Comparison of ENCODE assay signal across 18 cellular contexts in genomic region chr12:53670308-53670707, GRCh38.
"Had no signal": no experiment of that assay in that cellular context is flagged by ENCODE, and none has a peak within 500 bp of the region (broad histone marks: within the 10 kb centered on the region; RNA-seq: fewer than 3 reads in every experiment).

No MANE protein-coding gene starts in this region.

- H2AFZ ChIP-seq: parathyroid adenoma had no signal

- H3K27ac Mint-ChIP-seq: activated CD8-positive, alpha-beta memory T cell treated with anti-CD3 and anti-CD28 coated beads, Interleukin-2, amount 10 ng/mL, durations not matched to agents 7 days and 5 days; activated naive CD8-positive, alpha-beta T cell; dendritic cell treated with granulocyte-macrophage colony-stimulating factor and Interleukin-4, amounts not matched to agents 40 ng/mL and 50 ng/mL, for 4 days; mesothelial cell of epicardium; natural killer cell treated with Interleukin-12 subunit alpha and Interleukin-12 subunit beta and Interleukin-15 and Interleukin-18, amount 100 ng/mL, for 72 hours had no signal

- H3K27ac ChIP-seq: esophagus muscularis mucosa, neutrophil, parathyroid adenoma, upper lobe of right lung, VCaP had no signal

- ATAC-seq: activated CD8-positive, alpha-beta memory T cell treated with anti-CD3 and anti-CD28 coated beads, Interleukin-2, amount 10 ng/mL, durations not matched to agents 7 days and 5 days; natural killer cell treated with Interleukin-12 subunit alpha and Interleukin-12 subunit beta and Interleukin-15 and Interleukin-18, amount 100 ng/mL, for 72 hours; upper lobe of right lung had no signal

- H3K4me3 Mint-ChIP-seq: activated CD8-positive, alpha-beta memory T cell treated with anti-CD3 and anti-CD28 coated beads, Interleukin-2, amount 10 ng/mL, durations not matched to agents 7 days and 5 days; activated naive CD8-positive, alpha-beta T cell; dendritic cell treated with granulocyte-macrophage colony-stimulating factor and Interleukin-4, amounts not matched to agents 40 ng/mL and 50 ng/mL, for 4 days; mesothelial cell of epicardium; natural killer cell treated with Interleukin-12 subunit alpha and Interleukin-12 subunit beta and Interleukin-15 and Interleukin-18, amount 100 ng/mL, for 72 hours had no signal

- H3K9me3 ChIP-seq: esophagus muscularis mucosa, neutrophil, upper lobe of right lung had no signal

- H3K27me3 Mint-ChIP-seq: activated CD8-positive, alpha-beta memory T cell treated with anti-CD3 and anti-CD28 coated beads, Interleukin-2, amount 10 ng/mL, durations not matched to agents 7 days and 5 days; activated naive CD8-positive, alpha-beta T cell; dendritic cell treated with granulocyte-macrophage colony-stimulating factor and Interleukin-4, amounts not matched to agents 40 ng/mL and 50 ng/mL, for 4 days; natural killer cell treated with Interleukin-12 subunit alpha and Interleukin-12 subunit beta and Interleukin-15 and Interleukin-18, amount 100 ng/mL, for 72 hours had no signal

- H3K9me3 Mint-ChIP-seq: dendritic cell treated with granulocyte-macrophage colony-stimulating factor and Interleukin-4, amounts not matched to agents 40 ng/mL and 50 ng/mL, for 4 days; mesothelial cell of epicardium; natural killer cell treated with Interleukin-12 subunit alpha and Interleukin-12 subunit beta and Interleukin-15 and Interleukin-18, amount 100 ng/mL, for 72 hours had no signal

- H3K4me3 ChIP-seq: esophagus muscularis mucosa, upper lobe of right lung had no signal

- H3K27me3 ChIP-seq: esophagus muscularis mucosa, neutrophil, upper lobe of right lung had no signal

- DNase-seq: activated CD4-positive, alpha-beta T cell treated with anti-CD3 and anti-CD28 coated beads, Interleukin-2, amount 50 U/mL, for 48 hours; activated CD8-positive, alpha-beta memory T cell treated with anti-CD3 and anti-CD28 coated beads, Interleukin-2, amount 10 ng/mL, durations not matched to agents 7 days and 5 days; activated effector memory CD4-positive, alpha-beta T cell treated with Interleukin-2 at 50 U/mL for 16 hours; activated T-cell treated with anti-CD3 and anti-CD28 coated beads, Interleukin-2, amount 50 U/mL, for 1 hour; anterior cingulate cortex; effector CD8-positive, alpha-beta T cell; stimulated activated CD8-positive, alpha-beta memory T cell treated with anti-CD3 and anti-CD28 coated beads, Interleukin-4, amount 100 ng/mL, for 48 hours; stimulated activated naive CD4-positive, alpha-beta T cell; SW 1271; upper lobe of right lung had no signal
